In the genomic region with DNA sequence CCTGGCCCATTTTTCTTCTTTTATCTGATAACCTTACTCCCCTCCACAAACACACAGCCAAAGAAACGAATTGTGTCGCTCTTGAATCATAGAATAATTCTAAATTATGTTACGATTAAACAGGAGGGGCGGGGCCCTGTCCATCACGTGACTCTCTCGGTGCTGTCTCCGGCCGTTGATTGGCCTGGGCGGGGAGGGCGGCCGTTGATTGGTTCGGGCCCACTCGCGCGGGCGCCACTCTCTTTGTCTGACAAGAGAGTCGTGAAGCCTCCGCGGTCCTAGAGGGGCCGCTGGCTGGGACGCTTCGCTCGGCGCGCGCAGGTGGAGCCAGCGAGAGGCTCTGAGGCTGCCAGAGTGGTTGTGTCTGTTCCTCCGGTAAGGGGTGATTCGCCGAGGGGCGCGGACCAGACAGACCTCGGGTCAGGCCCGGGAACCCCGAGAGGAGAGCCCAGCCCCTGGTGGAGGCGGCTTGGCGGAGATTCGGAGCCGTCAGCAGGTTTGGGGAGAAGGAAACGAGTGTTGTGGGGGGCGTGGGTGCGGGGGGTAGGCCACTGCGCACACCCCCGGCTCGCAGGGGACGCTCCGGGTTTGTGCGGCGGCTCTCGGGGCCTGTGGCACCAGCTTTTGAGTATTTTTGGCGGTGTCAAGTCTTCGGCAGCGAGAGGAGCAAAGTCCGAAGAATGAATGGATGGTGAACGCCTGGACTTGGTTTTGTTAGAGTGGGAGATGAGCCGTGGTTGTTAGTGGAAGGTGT, we compare ENCODE assay signal across 1 cellular context.
TF ChIP-seq lines count a peak whose summit lies in the region.

A gene (plus strand): TSS at position 330 of the 754 bp plus-strand sequence. CDS start 3,567 bp downstream, outside the sequence.

TF ChIP-seq in GM12878, 131 proteins besides CTCF, POLR2A, EP300 and RAD21 (continued from another document and continues in another):
- peak; percentile 80; the same call in 1 of the 2 replicates for TF ChIP-seq CHD2 (IDR thresholded peaks at IDR 0.05; ENCODE audit: borderline replicate concordance, low read depth, low read length)
- TF ChIP-seq, protein P1, sequence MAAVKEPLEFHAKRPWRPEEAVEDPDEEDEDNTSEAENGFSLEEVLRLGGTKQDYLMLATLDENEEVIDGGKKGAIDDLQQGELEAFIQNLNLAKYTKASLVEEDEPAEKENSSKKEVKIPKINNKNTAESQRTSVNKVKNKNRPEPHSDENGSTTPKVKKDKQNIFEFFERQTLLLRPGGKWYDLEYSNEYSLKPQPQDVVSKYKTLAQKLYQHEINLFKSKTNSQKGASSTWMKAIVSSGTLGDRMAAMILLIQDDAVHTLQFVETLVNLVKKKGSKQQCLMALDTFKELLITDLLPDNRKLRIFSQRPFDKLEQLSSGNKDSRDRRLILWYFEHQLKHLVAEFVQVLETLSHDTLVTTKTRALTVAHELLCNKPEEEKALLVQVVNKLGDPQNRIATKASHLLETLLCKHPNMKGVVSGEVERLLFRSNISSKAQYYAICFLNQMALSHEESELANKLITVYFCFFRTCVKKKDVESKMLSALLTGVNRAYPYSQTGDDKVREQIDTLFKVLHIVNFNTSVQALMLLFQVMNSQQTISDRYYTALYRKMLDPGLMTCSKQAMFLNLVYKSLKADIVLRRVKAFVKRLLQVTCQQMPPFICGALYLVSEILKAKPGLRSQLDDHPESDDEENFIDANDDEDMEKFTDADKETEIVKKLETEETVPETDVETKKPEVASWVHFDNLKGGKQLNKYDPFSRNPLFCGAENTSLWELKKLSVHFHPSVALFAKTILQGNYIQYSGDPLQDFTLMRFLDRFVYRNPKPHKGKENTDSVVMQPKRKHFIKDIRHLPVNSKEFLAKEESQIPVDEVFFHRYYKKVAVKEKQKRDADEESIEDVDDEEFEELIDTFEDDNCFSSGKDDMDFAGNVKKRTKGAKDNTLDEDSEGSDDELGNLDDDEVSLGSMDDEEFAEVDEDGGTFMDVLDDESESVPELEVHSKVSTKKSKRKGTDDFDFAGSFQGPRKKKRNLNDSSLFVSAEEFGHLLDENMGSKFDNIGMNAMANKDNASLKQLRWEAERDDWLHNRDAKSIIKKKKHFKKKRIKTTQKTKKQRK (IDR thresholded peaks at IDR 0.05; ENCODE audit: low read depth, low read length), result no peak
- TF ChIP-seq, protein P2, sequence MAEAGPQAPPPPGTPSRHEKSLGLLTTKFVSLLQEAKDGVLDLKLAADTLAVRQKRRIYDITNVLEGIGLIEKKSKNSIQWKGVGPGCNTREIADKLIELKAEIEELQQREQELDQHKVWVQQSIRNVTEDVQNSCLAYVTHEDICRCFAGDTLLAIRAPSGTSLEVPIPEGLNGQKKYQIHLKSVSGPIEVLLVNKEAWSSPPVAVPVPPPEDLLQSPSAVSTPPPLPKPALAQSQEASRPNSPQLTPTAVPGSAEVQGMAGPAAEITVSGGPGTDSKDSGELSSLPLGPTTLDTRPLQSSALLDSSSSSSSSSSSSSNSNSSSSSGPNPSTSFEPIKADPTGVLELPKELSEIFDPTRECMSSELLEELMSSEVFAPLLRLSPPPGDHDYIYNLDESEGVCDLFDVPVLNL (IDR thresholded peaks at IDR 0.05; ENCODE audit: low read depth, low read length), result peak; percentile 78
- TF ChIP-seq, protein P3, sequence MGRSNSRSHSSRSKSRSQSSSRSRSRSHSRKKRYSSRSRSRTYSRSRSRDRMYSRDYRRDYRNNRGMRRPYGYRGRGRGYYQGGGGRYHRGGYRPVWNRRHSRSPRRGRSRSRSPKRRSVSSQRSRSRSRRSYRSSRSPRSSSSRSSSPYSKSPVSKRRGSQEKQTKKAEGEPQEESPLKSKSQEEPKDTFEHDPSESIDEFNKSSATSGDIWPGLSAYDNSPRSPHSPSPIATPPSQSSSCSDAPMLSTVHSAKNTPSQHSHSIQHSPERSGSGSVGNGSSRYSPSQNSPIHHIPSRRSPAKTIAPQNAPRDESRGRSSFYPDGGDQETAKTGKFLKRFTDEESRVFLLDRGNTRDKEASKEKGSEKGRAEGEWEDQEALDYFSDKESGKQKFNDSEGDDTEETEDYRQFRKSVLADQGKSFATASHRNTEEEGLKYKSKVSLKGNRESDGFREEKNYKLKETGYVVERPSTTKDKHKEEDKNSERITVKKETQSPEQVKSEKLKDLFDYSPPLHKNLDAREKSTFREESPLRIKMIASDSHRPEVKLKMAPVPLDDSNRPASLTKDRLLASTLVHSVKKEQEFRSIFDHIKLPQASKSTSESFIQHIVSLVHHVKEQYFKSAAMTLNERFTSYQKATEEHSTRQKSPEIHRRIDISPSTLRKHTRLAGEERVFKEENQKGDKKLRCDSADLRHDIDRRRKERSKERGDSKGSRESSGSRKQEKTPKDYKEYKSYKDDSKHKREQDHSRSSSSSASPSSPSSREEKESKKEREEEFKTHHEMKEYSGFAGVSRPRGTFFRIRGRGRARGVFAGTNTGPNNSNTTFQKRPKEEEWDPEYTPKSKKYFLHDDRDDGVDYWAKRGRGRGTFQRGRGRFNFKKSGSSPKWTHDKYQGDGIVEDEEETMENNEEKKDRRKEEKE (IDR thresholded peaks at IDR 0.05), result no peak
- no peak for TF ChIP-seq RBBP5 (conservative IDR thresholded peaks at IDR 0.05)
- peak; percentile 29; the same call in 1 of the 2 replicates for TF ChIP-seq IKZF1 (conservative IDR thresholded peaks at IDR 0.05)
- no peak for TF ChIP-seq CBX3 (IDR thresholded peaks at IDR 0.05; ENCODE audit: borderline replicate concordance, low read depth)
- peak; percentile 56 for TF ChIP-seq FOS (IDR thresholded peaks at IDR 0.05; ENCODE audit: borderline replicate concordance, extremely low read depth, insufficient read length)
- TF ChIP-seq TCF7 (IDR thresholded peaks at IDR 0.05; ENCODE audit: borderline replicate concordance), result no peak
- no peak for TF ChIP-seq ZNF622 (IDR thresholded peaks at IDR 0.05)
- TF ChIP-seq, protein P4, sequence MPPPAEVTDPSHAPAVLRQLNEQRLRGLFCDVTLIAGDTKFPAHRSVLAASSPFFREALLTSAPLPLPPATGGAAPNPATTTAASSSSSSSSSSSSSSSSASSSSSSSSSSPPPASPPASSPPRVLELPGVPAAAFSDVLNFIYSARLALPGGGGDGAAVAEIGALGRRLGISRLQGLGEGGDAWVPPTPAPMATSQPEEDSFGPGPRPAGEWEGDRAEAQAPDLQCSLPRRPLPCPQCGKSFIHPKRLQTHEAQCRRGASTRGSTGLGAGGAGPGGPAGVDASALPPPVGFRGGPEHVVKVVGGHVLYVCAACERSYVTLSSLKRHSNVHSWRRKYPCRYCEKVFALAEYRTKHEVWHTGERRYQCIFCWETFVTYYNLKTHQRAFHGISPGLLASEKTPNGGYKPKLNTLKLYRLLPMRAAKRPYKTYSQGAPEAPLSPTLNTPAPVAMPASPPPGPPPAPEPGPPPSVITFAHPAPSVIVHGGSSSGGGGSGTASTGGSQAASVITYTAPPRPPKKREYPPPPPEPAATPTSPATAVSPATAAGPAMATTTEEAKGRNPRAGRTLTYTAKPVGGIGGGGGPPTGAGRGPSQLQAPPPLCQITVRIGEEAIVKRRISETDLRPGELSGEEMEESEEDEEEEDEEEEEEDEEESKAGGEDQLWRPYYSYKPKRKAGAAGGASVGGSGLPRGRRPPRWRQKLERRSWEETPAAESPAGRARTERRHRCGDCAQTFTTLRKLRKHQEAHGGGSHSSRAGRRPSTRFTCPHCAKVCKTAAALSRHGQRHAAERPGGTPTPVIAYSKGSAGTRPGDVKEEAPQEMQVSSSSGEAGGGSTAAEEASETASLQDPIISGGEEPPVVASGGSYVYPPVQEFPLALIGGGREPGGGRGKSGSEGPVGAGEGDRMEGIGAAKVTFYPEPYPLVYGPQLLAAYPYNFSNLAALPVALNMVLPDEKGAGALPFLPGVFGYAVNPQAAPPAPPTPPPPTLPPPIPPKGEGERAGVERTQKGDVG (CRISPR knock-in tag; IDR thresholded peaks at IDR 0.05), result peak; percentile 93
- TF ChIP-seq YY1 (IDR thresholded peaks at IDR 0.05; ENCODE audit: low read depth, low read length), result peak; percentile 66; the same call in 1 of the 2 replicates
- TF ChIP-seq, protein P5, sequence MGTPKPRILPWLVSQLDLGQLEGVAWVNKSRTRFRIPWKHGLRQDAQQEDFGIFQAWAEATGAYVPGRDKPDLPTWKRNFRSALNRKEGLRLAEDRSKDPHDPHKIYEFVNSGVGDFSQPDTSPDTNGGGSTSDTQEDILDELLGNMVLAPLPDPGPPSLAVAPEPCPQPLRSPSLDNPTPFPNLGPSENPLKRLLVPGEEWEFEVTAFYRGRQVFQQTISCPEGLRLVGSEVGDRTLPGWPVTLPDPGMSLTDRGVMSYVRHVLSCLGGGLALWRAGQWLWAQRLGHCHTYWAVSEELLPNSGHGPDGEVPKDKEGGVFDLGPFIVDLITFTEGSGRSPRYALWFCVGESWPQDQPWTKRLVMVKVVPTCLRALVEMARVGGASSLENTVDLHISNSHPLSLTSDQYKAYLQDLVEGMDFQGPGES (IDR thresholded peaks at IDR 0.05), result peak; percentile 73; the same call in 1 of the 2 replicates
- TF ChIP-seq NR2C2 (IDR thresholded peaks at IDR 0.05; ENCODE audit: borderline replicate concordance, control insufficient read depth, insufficient read length, low read depth), result no peak
- TF ChIP-seq, protein P6, sequence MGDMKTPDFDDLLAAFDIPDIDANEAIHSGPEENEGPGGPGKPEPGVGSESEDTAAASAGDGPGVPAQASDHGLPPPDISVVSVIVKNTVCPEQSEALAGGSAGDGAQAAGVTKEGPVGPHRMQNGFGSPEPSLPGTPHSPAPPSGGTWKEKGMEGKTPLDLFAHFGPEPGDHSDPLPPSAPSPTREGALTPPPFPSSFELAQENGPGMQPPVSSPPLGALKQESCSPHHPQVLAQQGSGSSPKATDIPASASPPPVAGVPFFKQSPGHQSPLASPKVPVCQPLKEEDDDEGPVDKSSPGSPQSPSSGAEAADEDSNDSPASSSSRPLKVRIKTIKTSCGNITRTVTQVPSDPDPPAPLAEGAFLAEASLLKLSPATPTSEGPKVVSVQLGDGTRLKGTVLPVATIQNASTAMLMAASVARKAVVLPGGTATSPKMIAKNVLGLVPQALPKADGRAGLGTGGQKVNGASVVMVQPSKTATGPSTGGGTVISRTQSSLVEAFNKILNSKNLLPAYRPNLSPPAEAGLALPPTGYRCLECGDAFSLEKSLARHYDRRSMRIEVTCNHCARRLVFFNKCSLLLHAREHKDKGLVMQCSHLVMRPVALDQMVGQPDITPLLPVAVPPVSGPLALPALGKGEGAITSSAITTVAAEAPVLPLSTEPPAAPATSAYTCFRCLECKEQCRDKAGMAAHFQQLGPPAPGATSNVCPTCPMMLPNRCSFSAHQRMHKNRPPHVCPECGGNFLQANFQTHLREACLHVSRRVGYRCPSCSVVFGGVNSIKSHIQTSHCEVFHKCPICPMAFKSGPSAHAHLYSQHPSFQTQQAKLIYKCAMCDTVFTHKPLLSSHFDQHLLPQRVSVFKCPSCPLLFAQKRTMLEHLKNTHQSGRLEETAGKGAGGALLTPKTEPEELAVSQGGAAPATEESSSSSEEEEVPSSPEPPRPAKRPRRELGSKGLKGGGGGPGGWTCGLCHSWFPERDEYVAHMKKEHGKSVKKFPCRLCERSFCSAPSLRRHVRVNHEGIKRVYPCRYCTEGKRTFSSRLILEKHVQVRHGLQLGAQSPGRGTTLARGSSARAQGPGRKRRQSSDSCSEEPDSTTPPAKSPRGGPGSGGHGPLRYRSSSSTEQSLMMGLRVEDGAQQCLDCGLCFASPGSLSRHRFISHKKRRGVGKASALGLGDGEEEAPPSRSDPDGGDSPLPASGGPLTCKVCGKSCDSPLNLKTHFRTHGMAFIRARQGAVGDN (IDR thresholded peaks at IDR 0.05), result no peak
- no peak for TF ChIP-seq SIX5 (IDR thresholded peaks at IDR 0.05; ENCODE audit: low read depth, low read length, severe bottlenecking)
- TF ChIP-seq CHD1 (IDR thresholded peaks at IDR 0.05; ENCODE audit: low read depth, low read length), result no peak
- TF ChIP-seq NFXL1 (IDR thresholded peaks at IDR 0.05; ENCODE audit: borderline replicate concordance), result no peak
- TF ChIP-seq SMAD1 (IDR thresholded peaks at IDR 0.05; ENCODE audit: low read depth, partially characterized antibody), result no peak
- TF ChIP-seq, protein P7, sequence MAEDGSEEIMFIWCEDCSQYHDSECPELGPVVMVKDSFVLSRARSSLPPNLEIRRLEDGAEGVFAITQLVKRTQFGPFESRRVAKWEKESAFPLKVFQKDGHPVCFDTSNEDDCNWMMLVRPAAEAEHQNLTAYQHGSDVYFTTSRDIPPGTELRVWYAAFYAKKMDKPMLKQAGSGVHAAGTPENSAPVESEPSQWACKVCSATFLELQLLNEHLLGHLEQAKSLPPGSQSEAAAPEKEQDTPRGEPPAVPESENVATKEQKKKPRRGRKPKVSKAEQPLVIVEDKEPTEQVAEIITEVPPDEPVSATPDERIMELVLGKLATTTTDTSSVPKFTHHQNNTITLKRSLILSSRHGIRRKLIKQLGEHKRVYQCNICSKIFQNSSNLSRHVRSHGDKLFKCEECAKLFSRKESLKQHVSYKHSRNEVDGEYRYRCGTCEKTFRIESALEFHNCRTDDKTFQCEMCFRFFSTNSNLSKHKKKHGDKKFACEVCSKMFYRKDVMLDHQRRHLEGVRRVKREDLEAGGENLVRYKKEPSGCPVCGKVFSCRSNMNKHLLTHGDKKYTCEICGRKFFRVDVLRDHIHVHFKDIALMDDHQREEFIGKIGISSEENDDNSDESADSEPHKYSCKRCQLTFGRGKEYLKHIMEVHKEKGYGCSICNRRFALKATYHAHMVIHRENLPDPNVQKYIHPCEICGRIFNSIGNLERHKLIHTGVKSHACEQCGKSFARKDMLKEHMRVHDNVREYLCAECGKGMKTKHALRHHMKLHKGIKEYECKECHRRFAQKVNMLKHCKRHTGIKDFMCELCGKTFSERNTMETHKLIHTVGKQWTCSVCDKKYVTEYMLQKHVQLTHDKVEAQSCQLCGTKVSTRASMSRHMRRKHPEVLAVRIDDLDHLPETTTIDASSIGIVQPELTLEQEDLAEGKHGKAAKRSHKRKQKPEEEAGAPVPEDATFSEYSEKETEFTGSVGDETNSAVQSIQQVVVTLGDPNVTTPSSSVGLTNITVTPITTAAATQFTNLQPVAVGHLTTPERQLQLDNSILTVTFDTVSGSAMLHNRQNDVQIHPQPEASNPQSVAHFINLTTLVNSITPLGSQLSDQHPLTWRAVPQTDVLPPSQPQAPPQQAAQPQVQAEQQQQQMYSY (CRISPR knock-in tag; IDR thresholded peaks at IDR 0.05), result peak; percentile 72; the same call in 1 of the 2 replicates
- TF ChIP-seq TAF1 (IDR thresholded peaks at IDR 0.05; ENCODE audit: borderline replicate concordance, low read depth, low read length), result peak; percentile 95
- peak; percentile 43; the same call in 1 of the 2 replicates for TF ChIP-seq DPF2 (IDR thresholded peaks at IDR 0.05)
- TF ChIP-seq, protein P8, sequence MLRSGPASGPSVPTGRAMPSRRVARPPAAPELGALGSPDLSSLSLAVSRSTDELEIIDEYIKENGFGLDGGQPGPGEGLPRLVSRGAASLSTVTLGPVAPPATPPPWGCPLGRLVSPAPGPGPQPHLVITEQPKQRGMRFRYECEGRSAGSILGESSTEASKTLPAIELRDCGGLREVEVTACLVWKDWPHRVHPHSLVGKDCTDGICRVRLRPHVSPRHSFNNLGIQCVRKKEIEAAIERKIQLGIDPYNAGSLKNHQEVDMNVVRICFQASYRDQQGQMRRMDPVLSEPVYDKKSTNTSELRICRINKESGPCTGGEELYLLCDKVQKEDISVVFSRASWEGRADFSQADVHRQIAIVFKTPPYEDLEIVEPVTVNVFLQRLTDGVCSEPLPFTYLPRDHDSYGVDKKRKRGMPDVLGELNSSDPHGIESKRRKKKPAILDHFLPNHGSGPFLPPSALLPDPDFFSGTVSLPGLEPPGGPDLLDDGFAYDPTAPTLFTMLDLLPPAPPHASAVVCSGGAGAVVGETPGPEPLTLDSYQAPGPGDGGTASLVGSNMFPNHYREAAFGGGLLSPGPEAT (IDR thresholded peaks at IDR 0.05; ENCODE audit: low read depth), result peak; percentile 67; the same call in 1 of the 2 replicates
- TF ChIP-seq MTA2 (IDR thresholded peaks at IDR 0.05; ENCODE audit: low read depth), result no peak
- TF ChIP-seq ASH2L (IDR thresholded peaks at IDR 0.05; ENCODE audit: borderline replicate concordance, low read depth), result 0 out of 2 replicates have a peak, but pooled peaks have one; percentile 53
